In the genomic region with DNA sequence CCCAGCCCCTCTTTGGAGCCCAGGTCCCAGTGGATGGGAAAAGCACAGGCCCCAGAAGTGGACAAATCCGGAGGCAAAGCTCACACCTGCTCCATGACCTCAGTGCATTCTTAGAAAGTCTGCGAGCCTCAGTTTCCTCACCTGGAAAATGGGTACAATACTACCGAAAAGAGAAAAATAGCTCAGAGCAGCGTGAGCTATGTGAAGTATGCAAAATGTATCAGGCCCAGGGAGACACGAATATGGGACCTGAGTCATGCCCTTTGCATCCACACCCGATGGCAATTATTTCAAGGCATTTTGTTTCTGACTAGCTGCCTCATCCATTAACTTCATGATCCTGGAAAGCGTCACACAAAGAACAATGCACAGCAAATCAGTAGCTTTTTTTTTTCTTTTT, we compare ENCODE assay signal across 1 cellular context.
TF ChIP-seq lines count a peak whose summit lies in the region.

No MANE protein-coding gene starts in this region.

TF ChIP-seq in K562, 482 proteins besides CTCF, POLR2A, EP300 and RAD21:
- no peak for TF ChIP-seq SREBF1 (IDR thresholded peaks at IDR 0.05; ENCODE audit: borderline replicate concordance, low read depth, low read length)
- peak in 1 of 2 experiments; percentile 75; a peak in 2 of 3 replicates for TF ChIP-seq CBX3 (IDR thresholded peaks at IDR 0.05; ENCODE audit: borderline replicate concordance in 1 of 2, low read length in 2 of 2)
- TF ChIP-seq RBM25 (IDR thresholded peaks at IDR 0.05; ENCODE audit: low read depth, low read length, severe bottlenecking): peak; percentile 97
- no peak for TF ChIP-seq ZKSCAN8 (CRISPR knock-in tag; IDR thresholded peaks at IDR 0.05)
- TF ChIP-seq CXXC5 (CRISPR knock-in tag; IDR thresholded peaks at IDR 0.05): no peak
- no peak for TF ChIP-seq STAT5B (CRISPR knock-in tag; IDR thresholded peaks at IDR 0.05)
- TF ChIP-seq TEAD1 (CRISPR knock-in tag; IDR thresholded peaks at IDR 0.05): no peak
- no peak for TF ChIP-seq DMBX1 (CRISPR knock-in tag; IDR thresholded peaks at IDR 0.05; ENCODE audit: borderline replicate concordance)
- TF ChIP-seq ZNF184 (CRISPR knock-in tag; IDR thresholded peaks at IDR 0.05): no peak
- TF ChIP-seq CBX1 (IDR thresholded peaks at IDR 0.05; ENCODE audit: low read depth): peak; percentile 85; the same call in 1 of the 2 replicates
- no peak for TF ChIP-seq KAT7 (CRISPR knock-in tag; IDR thresholded peaks at IDR 0.05; ENCODE audit: borderline replicate concordance)
- TF ChIP-seq, protein P1, sequence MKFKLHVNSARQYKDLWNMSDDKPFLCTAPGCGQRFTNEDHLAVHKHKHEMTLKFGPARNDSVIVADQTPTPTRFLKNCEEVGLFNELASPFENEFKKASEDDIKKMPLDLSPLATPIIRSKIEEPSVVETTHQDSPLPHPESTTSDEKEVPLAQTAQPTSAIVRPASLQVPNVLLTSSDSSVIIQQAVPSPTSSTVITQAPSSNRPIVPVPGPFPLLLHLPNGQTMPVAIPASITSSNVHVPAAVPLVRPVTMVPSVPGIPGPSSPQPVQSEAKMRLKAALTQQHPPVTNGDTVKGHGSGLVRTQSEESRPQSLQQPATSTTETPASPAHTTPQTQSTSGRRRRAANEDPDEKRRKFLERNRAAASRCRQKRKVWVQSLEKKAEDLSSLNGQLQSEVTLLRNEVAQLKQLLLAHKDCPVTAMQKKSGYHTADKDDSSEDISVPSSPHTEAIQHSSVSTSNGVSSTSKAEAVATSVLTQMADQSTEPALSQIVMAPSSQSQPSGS (CRISPR knock-in tag; IDR thresholded peaks at IDR 0.05): no peak
- TF ChIP-seq ELF4 (CRISPR knock-in tag; IDR thresholded peaks at IDR 0.05): no peak
- peak; percentile 95 for TF ChIP-seq PTBP1 (IDR thresholded peaks at IDR 0.05; ENCODE audit: low read depth, low read length)
- TF ChIP-seq MTA1 (IDR thresholded peaks at IDR 0.05; ENCODE audit: borderline replicate concordance): no peak
- TF ChIP-seq MIER1 (IDR thresholded peaks at IDR 0.05; ENCODE audit: low read depth): no peak
- peak in 1 of 2 experiments; percentile 92; a peak in 3 of 4 replicates for TF ChIP-seq RCOR1 (IDR thresholded peaks at IDR 0.05; ENCODE audit: borderline replicate concordance in 1 of 2, low read depth in 2 of 2, low read length in 2 of 2)
- TF ChIP-seq CBX5 (IDR thresholded peaks at IDR 0.05; ENCODE audit: borderline replicate concordance, low read depth): no peak
- peak; percentile 71 for TF ChIP-seq PHF20 (IDR thresholded peaks at IDR 0.05; ENCODE audit: partially characterized antibody)
- TF ChIP-seq, protein P2, sequence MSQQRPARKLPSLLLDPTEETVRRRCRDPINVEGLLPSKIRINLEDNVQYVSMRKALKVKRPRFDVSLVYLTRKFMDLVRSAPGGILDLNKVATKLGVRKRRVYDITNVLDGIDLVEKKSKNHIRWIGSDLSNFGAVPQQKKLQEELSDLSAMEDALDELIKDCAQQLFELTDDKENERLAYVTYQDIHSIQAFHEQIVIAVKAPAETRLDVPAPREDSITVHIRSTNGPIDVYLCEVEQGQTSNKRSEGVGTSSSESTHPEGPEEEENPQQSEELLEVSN (IDR thresholded peaks at IDR 0.05; ENCODE audit: borderline replicate concordance in 1 of 2, extremely low read depth in 1 of 2, insufficient read depth in 1 of 2, insufficient read length in 1 of 2, low read depth in 1 of 2, low read length in 1 of 2, poor library complexity in 1 of 2, severe bottlenecking in 1 of 2): no peak
- TF ChIP-seq, protein P3, sequence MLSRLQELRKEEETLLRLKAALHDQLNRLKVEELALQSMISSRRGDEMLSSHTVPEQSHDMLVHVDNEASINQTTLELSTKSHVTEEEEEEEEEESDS (CRISPR knock-in tag; IDR thresholded peaks at IDR 0.05): no peak
- TF ChIP-seq ZC3H8 (IDR thresholded peaks at IDR 0.05): no peak
- no peak for TF ChIP-seq PCBP2 (IDR thresholded peaks at IDR 0.05; ENCODE audit: low read depth, low read length, poor library complexity, severe bottlenecking)
- no peak for TF ChIP-seq MYNN (IDR thresholded peaks at IDR 0.05)
- no peak for TF ChIP-seq MYNN (CRISPR knock-in tag; IDR thresholded peaks at IDR 0.05)
- TF ChIP-seq, protein P4, sequence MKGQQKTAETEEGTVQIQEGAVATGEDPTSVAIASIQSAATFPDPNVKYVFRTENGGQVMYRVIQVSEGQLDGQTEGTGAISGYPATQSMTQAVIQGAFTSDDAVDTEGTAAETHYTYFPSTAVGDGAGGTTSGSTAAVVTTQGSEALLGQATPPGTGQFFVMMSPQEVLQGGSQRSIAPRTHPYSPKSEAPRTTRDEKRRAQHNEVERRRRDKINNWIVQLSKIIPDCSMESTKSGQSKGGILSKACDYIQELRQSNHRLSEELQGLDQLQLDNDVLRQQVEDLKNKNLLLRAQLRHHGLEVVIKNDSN (CRISPR knock-in tag; IDR thresholded peaks at IDR 0.05): no peak
- no peak for TF ChIP-seq BHLHE40 (IDR thresholded peaks at IDR 0.05; ENCODE audit: low read length)
- TF ChIP-seq, protein P5, sequence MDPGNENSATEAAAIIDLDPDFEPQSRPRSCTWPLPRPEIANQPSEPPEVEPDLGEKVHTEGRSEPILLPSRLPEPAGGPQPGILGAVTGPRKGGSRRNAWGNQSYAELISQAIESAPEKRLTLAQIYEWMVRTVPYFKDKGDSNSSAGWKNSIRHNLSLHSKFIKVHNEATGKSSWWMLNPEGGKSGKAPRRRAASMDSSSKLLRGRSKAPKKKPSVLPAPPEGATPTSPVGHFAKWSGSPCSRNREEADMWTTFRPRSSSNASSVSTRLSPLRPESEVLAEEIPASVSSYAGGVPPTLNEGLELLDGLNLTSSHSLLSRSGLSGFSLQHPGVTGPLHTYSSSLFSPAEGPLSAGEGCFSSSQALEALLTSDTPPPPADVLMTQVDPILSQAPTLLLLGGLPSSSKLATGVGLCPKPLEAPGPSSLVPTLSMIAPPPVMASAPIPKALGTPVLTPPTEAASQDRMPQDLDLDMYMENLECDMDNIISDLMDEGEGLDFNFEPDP (CRISPR knock-in tag; IDR thresholded peaks at IDR 0.05): no peak
- TF ChIP-seq ATF7 (IDR thresholded peaks at IDR 0.05): no peak
- TF ChIP-seq, protein P6, sequence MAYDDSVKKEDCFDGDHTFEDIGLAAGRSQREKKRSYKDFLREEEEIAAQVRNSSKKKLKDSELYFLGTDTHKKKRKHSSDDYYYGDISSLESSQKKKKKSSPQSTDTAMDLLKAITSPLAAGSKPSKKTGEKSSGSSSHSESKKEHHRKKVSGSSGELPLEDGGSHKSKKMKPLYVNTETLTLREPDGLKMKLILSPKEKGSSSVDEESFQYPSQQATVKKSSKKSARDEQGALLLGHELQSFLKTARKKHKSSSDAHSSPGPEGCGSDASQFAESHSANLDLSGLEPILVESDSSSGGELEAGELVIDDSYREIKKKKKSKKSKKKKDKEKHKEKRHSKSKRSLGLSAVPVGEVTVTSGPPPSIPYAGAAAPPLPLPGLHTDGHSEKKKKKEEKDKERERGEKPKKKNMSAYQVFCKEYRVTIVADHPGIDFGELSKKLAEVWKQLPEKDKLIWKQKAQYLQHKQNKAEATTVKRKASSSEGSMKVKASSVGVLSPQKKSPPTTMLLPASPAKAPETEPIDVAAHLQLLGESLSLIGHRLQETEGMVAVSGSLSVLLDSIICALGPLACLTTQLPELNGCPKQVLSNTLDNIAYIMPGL (CRISPR knock-in tag; IDR thresholded peaks at IDR 0.05): no peak
- peak in 1 of 2 experiments; percentile 45; a peak in 1 of 4 replicates for TF ChIP-seq HDAC1 (IDR thresholded peaks at IDR 0.05)
- no peak for TF ChIP-seq EZH2 (IDR thresholded peaks at IDR 0.05; ENCODE audit: borderline replicate concordance, low read depth, low read length)
- TF ChIP-seq, protein P7, sequence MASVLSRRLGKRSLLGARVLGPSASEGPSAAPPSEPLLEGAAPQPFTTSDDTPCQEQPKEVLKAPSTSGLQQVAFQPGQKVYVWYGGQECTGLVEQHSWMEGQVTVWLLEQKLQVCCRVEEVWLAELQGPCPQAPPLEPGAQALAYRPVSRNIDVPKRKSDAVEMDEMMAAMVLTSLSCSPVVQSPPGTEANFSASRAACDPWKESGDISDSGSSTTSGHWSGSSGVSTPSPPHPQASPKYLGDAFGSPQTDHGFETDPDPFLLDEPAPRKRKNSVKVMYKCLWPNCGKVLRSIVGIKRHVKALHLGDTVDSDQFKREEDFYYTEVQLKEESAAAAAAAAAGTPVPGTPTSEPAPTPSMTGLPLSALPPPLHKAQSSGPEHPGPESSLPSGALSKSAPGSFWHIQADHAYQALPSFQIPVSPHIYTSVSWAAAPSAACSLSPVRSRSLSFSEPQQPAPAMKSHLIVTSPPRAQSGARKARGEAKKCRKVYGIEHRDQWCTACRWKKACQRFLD (CRISPR knock-in tag; IDR thresholded peaks at IDR 0.05): no peak
- TF ChIP-seq, protein P8, sequence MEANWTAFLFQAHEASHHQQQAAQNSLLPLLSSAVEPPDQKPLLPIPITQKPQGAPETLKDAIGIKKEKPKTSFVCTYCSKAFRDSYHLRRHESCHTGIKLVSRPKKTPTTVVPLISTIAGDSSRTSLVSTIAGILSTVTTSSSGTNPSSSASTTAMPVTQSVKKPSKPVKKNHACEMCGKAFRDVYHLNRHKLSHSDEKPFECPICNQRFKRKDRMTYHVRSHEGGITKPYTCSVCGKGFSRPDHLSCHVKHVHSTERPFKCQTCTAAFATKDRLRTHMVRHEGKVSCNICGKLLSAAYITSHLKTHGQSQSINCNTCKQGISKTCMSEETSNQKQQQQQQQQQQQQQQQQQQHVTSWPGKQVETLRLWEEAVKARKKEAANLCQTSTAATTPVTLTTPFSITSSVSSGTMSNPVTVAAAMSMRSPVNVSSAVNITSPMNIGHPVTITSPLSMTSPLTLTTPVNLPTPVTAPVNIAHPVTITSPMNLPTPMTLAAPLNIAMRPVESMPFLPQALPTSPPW (CRISPR knock-in tag; IDR thresholded peaks at IDR 0.05): 0 out of 2 replicates have a peak, but pooled peaks have one; percentile 2
- TF ChIP-seq SMARCA5 (IDR thresholded peaks at IDR 0.05): peak; percentile 94
- no peak for TF ChIP-seq ZNF79 (CRISPR knock-in tag; IDR thresholded peaks at IDR 0.05; ENCODE audit: low read depth)
- TF ChIP-seq RBM34 (IDR thresholded peaks at IDR 0.05; ENCODE audit: borderline replicate concordance, insufficient read depth, low read length): no peak
- no peak for TF ChIP-seq HLTF (IDR thresholded peaks at IDR 0.05)
- no peak for TF ChIP-seq TAF9B (IDR thresholded peaks at IDR 0.05; ENCODE audit: partially characterized antibody)
- TF ChIP-seq EWSR1 (IDR thresholded peaks at IDR 0.05; ENCODE audit: borderline replicate concordance, low read depth, partially characterized antibody): no peak
- TF ChIP-seq ZNF232 (CRISPR knock-in tag; IDR thresholded peaks at IDR 0.05): no peak
- no peak for TF ChIP-seq OTX1 (CRISPR knock-in tag; IDR thresholded peaks at IDR 0.05)
- no peak for TF ChIP-seq KHSRP (IDR thresholded peaks at IDR 0.05)
- no peak for TF ChIP-seq ELF1 (tag; IDR thresholded peaks at IDR 0.05)
- peak; percentile 91 to 94 for TF ChIP-seq KDM1A (IDR thresholded peaks at IDR 0.05)
- TF ChIP-seq BCOR (IDR thresholded peaks at IDR 0.05): peak; percentile 99
- no peak for TF ChIP-seq ZC3H4 (CRISPR knock-in tag; IDR thresholded peaks at IDR 0.05; ENCODE audit: borderline replicate concordance)
- no peak for TF ChIP-seq ZNF408 (CRISPR knock-in tag; IDR thresholded peaks at IDR 0.05; ENCODE audit: low read depth)
- TF ChIP-seq, protein P9, sequence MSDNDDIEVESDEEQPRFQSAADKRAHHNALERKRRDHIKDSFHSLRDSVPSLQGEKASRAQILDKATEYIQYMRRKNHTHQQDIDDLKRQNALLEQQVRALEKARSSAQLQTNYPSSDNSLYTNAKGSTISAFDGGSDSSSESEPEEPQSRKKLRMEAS (CRISPR knock-in tag; IDR thresholded peaks at IDR 0.05): no peak
- TF ChIP-seq, protein P10, sequence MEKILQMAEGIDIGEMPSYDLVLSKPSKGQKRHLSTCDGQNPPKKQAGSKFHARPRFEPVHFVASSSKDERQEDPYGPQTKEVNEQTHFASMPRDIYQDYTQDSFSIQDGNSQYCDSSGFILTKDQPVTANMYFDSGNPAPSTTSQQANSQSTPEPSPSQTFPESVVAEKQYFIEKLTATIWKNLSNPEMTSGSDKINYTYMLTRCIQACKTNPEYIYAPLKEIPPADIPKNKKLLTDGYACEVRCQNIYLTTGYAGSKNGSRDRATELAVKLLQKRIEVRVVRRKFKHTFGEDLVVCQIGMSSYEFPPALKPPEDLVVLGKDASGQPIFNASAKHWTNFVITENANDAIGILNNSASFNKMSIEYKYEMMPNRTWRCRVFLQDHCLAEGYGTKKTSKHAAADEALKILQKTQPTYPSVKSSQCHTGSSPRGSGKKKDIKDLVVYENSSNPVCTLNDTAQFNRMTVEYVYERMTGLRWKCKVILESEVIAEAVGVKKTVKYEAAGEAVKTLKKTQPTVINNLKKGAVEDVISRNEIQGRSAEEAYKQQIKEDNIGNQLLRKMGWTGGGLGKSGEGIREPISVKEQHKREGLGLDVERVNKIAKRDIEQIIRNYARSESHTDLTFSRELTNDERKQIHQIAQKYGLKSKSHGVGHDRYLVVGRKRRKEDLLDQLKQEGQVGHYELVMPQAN (IDR thresholded peaks at IDR 0.05; ENCODE audit: borderline replicate concordance): peak; percentile 23; the same call in 1 of the 2 replicates
- peak; percentile 94 for TF ChIP-seq HDAC2 (IDR thresholded peaks at IDR 0.05)
- no peak for TF ChIP-seq SIN3B (IDR thresholded peaks at IDR 0.05; ENCODE audit: low read depth)
- TF ChIP-seq, protein P11, sequence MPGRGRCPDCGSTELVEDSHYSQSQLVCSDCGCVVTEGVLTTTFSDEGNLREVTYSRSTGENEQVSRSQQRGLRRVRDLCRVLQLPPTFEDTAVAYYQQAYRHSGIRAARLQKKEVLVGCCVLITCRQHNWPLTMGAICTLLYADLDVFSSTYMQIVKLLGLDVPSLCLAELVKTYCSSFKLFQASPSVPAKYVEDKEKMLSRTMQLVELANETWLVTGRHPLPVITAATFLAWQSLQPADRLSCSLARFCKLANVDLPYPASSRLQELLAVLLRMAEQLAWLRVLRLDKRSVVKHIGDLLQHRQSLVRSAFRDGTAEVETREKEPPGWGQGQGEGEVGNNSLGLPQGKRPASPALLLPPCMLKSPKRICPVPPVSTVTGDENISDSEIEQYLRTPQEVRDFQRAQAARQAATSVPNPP (IDR thresholded peaks at IDR 0.05; ENCODE audit: borderline replicate concordance, insufficient read depth, insufficient read length): no peak
- TF ChIP-seq ADNP (tag; IDR thresholded peaks at IDR 0.05): peak; percentile 98
- peak; percentile 40 for TF ChIP-seq DACH1 (IDR thresholded peaks at IDR 0.05; ENCODE audit: partially characterized antibody)
- TF ChIP-seq GTF2A2 (tag; IDR thresholded peaks at IDR 0.05): no peak
TF ChIP-seq in K562: peak in this region for 15.
